1 cellular context compared by ENCODE assay signal in the genomic region with DNA sequence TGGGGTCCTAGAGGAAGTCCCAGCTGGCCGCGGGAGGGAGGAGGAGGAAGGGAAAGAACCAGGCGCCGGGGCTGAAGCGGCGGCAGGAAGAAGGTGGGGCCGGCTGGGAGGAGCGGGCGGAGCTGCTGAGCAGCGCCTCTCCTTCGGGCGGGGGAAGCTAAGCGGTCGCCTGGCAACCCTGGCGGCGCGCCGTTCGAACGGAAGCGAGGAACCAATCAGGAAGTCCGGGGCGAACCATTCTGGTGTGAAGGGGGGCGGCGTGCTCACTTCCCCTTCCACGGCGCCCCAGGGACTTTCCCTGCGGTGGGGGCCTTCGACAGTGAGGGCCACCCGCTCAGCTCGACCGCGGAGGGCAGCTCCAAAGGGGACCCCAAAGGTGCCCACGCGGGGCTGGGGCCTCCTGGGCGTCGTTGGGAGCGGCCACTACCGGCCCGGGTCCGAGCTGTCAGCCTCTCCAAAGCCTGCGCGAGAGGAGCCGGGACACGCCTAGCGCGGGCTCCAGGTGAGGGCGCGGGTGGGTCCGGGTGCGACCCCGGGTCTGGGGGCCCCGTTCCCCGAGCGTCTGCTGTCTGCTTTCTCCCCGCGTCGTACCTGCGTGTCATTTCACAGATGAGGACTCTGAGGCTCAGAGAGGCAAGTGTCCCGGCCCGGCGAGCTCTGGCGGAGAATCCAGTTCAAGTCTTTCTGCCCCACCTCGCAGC.
TF ChIP-seq lines count a peak whose summit lies in the region.

A gene (plus strand): TSS at position 266 of the 701 bp plus-strand sequence. CDS start 11,090 bp downstream, outside the sequence.

TF ChIP-seq in HEK293, 187 proteins besides CTCF, POLR2A, EP300 and RAD21 (continued from another document):
- TF ChIP-seq, protein P1, sequence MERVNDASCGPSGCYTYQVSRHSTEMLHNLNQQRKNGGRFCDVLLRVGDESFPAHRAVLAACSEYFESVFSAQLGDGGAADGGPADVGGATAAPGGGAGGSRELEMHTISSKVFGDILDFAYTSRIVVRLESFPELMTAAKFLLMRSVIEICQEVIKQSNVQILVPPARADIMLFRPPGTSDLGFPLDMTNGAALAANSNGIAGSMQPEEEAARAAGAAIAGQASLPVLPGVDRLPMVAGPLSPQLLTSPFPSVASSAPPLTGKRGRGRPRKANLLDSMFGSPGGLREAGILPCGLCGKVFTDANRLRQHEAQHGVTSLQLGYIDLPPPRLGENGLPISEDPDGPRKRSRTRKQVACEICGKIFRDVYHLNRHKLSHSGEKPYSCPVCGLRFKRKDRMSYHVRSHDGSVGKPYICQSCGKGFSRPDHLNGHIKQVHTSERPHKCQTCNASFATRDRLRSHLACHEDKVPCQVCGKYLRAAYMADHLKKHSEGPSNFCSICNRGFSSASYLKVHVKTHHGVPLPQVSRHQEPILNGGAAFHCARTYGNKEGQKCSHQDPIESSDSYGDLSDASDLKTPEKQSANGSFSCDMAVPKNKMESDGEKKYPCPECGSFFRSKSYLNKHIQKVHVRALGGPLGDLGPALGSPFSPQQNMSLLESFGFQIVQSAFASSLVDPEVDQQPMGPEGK (tag by site-specific recombination; IDR thresholded peaks at IDR 0.05): peak; percentile 67; the same call in 1 of the 2 replicates
- TF ChIP-seq, protein P2, sequence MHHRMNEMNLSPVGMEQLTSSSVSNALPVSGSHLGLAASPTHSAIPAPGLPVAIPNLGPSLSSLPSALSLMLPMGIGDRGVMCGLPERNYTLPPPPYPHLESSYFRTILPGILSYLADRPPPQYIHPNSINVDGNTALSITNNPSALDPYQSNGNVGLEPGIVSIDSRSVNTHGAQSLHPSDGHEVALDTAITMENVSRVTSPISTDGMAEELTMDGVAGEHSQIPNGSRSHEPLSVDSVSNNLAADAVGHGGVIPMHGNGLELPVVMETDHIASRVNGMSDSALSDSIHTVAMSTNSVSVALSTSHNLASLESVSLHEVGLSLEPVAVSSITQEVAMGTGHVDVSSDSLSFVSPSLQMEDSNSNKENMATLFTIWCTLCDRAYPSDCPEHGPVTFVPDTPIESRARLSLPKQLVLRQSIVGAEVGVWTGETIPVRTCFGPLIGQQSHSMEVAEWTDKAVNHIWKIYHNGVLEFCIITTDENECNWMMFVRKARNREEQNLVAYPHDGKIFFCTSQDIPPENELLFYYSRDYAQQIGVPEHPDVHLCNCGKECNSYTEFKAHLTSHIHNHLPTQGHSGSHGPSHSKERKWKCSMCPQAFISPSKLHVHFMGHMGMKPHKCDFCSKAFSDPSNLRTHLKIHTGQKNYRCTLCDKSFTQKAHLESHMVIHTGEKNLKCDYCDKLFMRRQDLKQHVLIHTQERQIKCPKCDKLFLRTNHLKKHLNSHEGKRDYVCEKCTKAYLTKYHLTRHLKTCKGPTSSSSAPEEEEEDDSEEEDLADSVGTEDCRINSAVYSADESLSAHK (tag by site-specific recombination; IDR thresholded peaks at IDR 0.05): no peak
- TF ChIP-seq, protein P3, sequence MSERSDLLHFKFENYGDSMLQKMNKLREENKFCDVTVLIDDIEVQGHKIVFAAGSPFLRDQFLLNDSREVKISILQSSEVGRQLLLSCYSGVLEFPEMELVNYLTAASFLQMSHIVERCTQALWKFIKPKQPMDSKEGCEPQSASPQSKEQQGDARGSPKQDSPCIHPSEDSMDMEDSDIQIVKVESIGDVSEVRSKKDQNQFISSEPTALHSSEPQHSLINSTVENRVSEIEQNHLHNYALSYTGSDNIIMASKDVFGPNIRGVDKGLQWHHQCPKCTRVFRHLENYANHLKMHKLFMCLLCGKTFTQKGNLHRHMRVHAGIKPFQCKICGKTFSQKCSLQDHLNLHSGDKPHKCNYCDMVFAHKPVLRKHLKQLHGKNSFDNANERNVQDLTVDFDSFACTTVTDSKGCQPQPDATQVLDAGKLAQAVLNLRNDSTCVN (tag by site-specific recombination; optimal IDR thresholded peaks at IDR 0.05): peak; percentile 71
- TF ChIP-seq MEIS1 (CRISPR knock-in tag; IDR thresholded peaks at IDR 0.05; ENCODE audit: borderline replicate concordance): no peak
- TF ChIP-seq YY2 (tag by site-specific recombination; IDR thresholded peaks at IDR 0.05): no peak
- 0 out of 2 replicates have a peak, but pooled peaks have one; percentile 51 for TF ChIP-seq ZNF660 (tag by site-specific recombination; IDR thresholded peaks at IDR 0.05)
- TF ChIP-seq GLI4 (tag by site-specific recombination; IDR thresholded peaks at IDR 0.05): no peak
- TF ChIP-seq, protein P4, sequence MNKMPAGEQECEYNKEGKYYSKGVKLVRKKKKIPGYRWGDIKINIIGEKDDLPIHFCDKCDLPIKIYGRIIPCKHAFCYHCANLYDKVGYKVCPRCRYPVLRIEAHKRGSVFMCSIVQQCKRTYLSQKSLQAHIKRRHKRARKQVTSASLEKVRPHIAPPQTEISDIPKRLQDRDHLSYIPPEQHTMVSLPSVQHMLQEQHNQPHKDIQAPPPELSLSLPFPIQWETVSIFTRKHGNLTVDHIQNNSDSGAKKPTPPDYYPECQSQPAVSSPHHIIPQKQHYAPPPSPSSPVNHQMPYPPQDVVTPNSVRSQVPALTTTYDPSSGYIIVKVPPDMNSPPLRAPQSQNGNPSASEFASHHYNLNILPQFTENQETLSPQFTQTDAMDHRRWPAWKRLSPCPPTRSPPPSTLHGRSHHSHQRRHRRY (tag by site-specific recombination; IDR thresholded peaks at IDR 0.05): no peak
- TF ChIP-seq ZNF416 (tag by site-specific recombination; IDR thresholded peaks at IDR 0.05): no peak
- no peak for TF ChIP-seq ZNF23 (tag by site-specific recombination; IDR thresholded peaks at IDR 0.05; ENCODE audit: borderline replicate concordance)
- no peak for TF ChIP-seq ZNF146 (tag by site-specific recombination; IDR thresholded peaks at IDR 0.05)
- no peak for TF ChIP-seq ZNF202 (tag by site-specific recombination; IDR thresholded peaks at IDR 0.05; ENCODE audit: borderline replicate concordance)
- TF ChIP-seq HOXA7 (CRISPR knock-in tag; IDR thresholded peaks at IDR 0.05; ENCODE audit: borderline replicate concordance): no peak
- no peak for TF ChIP-seq ZNF548 (tag by site-specific recombination; IDR thresholded peaks at IDR 0.05)
- TF ChIP-seq, protein P5, sequence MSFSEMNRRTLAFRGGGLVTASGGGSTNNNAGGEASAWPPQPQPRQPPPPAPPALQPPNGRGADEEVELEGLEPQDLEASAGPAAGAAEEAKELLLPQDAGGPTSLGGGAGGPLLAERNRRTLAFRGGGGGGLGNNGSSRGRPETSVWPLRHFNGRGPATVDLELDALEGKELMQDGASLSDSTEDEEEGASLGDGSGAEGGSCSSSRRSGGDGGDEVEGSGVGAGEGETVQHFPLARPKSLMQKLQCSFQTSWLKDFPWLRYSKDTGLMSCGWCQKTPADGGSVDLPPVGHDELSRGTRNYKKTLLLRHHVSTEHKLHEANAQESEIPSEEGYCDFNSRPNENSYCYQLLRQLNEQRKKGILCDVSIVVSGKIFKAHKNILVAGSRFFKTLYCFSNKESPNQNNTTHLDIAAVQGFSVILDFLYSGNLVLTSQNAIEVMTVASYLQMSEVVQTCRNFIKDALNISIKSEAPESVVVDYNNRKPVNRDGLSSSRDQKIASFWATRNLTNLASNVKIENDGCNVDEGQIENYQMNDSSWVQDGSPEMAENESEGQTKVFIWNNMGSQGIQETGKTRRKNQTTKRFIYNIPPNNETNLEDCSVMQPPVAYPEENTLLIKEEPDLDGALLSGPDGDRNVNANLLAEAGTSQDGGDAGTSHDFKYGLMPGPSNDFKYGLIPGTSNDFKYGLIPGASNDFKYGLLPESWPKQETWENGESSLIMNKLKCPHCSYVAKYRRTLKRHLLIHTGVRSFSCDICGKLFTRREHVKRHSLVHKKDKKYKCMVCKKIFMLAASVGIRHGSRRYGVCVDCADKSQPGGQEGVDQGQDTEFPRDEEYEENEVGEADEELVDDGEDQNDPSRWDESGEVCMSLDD (tag by site-specific recombination; IDR thresholded peaks at IDR 0.05): peak; percentile 78
- TF ChIP-seq KLF8 (tag by site-specific recombination; IDR thresholded peaks at IDR 0.05): peak; percentile 91
- no peak for TF ChIP-seq ZNF174 (tag by site-specific recombination; IDR thresholded peaks at IDR 0.05)
- TF ChIP-seq ZNF48 (tag by site-specific recombination; IDR thresholded peaks at IDR 0.05): no peak
- TF ChIP-seq, protein P6, sequence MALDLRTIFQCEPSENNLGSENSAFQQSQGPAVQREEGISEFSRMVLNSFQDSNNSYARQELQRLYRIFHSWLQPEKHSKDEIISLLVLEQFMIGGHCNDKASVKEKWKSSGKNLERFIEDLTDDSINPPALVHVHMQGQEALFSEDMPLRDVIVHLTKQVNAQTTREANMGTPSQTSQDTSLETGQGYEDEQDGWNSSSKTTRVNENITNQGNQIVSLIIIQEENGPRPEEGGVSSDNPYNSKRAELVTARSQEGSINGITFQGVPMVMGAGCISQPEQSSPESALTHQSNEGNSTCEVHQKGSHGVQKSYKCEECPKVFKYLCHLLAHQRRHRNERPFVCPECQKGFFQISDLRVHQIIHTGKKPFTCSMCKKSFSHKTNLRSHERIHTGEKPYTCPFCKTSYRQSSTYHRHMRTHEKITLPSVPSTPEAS (tag by site-specific recombination; IDR thresholded peaks at IDR 0.05): no peak
- TF ChIP-seq GLIS1 (tag by site-specific recombination; IDR thresholded peaks at IDR 0.05): peak; percentile 71
